1 cellular context compared by ENCODE assay signal in the genomic region with DNA sequence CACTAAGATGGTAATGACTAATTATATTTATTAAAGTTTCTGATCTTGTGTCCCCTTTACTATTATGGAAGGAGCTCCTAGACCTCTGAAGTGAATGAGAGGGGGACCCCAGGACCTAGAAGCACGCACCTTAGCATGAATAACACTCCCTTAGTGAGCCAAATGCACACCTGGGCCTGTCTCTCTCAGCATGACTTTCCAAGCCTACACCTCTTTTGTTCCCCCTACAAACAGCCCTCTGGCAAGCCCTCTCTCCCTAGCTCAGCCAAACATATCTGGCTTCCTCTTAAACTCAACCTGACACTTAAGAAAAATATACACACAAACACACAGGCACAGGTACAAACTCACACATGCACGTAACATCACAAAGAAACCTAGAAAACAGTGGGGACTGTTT.
TF ChIP-seq lines count a peak whose summit lies in the region.

No MANE protein-coding gene starts in this region.

TF ChIP-seq in WTC11, 78 proteins besides CTCF, POLR2A, EP300 and RAD21 (continued from another document):
- no peak for TF ChIP-seq ZNF532 (CRISPR knock-in tag; IDR thresholded peaks at IDR 0.05; ENCODE audit: borderline replicate concordance)
